In the genomic region with DNA sequence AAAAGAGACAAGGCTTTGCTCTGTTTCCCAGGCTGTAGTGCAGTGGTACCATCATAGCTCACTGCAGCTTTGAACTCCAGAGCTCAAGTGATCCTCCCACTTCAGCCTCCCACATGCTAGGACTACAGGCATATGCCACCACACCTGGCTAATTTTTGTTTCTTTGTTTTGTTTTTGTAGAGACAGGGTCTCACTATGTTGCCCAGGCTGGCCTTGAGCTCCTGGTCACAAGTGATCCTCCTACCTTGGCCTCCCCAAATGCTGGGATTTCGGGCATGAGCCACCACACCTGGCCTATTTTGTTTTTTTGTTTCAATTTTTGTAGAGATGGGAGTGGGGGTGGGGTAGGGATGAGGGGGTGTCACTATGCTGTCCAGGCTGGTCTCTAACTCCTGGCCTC, we compare ENCODE assay signal across 1 cellular context.
TF ChIP-seq lines count a peak whose summit lies in the region.

No MANE protein-coding gene starts in this region.

TF ChIP-seq in H1, 55 proteins besides CTCF, POLR2A, EP300 and RAD21:
- TF ChIP-seq, protein P1, sequence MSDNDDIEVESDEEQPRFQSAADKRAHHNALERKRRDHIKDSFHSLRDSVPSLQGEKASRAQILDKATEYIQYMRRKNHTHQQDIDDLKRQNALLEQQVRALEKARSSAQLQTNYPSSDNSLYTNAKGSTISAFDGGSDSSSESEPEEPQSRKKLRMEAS (IDR thresholded peaks at IDR 0.05): no peak
